ENCODE assay signal across 20 cellular contexts in the genomic region with DNA sequence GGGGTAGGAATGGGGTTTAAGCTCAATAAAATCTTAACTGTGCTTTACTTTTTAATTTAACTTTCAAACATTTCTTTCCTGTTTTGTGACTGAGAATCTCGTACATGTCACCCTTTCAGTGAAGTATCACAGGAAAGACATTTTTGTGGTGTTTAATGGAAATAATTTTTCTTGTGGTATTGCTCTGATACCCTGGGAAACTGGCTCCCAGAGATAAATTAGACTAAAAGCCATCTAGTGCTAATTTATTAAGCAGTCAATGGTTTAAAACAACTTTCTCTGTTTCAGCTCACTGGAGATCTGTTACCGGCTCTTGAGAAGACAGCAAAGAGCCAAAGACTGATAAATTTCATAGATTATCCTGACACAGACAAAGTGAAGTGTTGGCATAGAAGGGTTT.
"Had no signal": no experiment of that assay in that cellular context is flagged by ENCODE, and none has a peak within 500 bp of the region (broad histone marks: within the 10 kb centered on the region; RNA-seq: fewer than 3 reads in every experiment).

No MANE protein-coding gene starts in this region.

- H3K27me3 ChIP-seq: esophagus squamous epithelium, pancreas, stomach had no signal

- H3K4me1 Mint-ChIP-seq: natural killer cell had no signal

- H3K9me3 ChIP-seq: esophagus squamous epithelium, pancreas, stomach, thoracic aorta had no signal

- ATAC-seq: effector memory CD8-positive, alpha-beta T cell; natural killer cell; pancreas; right cardiac atrium had no signal

- H3K4me1 ChIP-seq: pancreas had no signal

- H3K9me3 Mint-ChIP-seq: dendritic cell treated with granulocyte-macrophage colony-stimulating factor and Interleukin-4, amounts not matched to agents 40 ng/mL and 50 ng/mL, for 4 days; mesothelial cell of epicardium; type B pancreatic cell had no signal

- H3K27ac Mint-ChIP-seq: dendritic cell treated with granulocyte-macrophage colony-stimulating factor and Interleukin-4, amounts not matched to agents 40 ng/mL and 50 ng/mL, for 4 days; effector memory CD8-positive, alpha-beta T cell; mesothelial cell of epicardium; natural killer cell; progenitor cell of endocrine pancreas; type B pancreatic cell had no signal

- H3K4me3 Mint-ChIP-seq: dendritic cell treated with granulocyte-macrophage colony-stimulating factor and Interleukin-4, amounts not matched to agents 40 ng/mL and 50 ng/mL, for 4 days; effector memory CD8-positive, alpha-beta T cell; mesothelial cell of epicardium; natural killer cell; type B pancreatic cell had no signal

- H3K4me3 ChIP-seq: esophagus squamous epithelium, pancreas, stomach, thoracic aorta had no signal

- H3K36me3 Mint-ChIP-seq: mesothelial cell of epicardium, natural killer cell, type B pancreatic cell had no signal

- H3K27me3 Mint-ChIP-seq: dendritic cell treated with granulocyte-macrophage colony-stimulating factor and Interleukin-4, amounts not matched to agents 40 ng/mL and 50 ng/mL, for 4 days; effector memory CD8-positive, alpha-beta T cell; progenitor cell of endocrine pancreas; type B pancreatic cell had no signal

- DNase-seq: effector memory CD8-positive, alpha-beta T cell; esophagus squamous epithelium; foreskin melanocyte; head of caudate nucleus; hippocampal formation; kidney glomerular epithelial cell; natural killer cell; occipital lobe; pancreas; right cardiac atrium; small intestine; stimulated activated CD4-positive, alpha-beta T cell treated with anti-CD3 and anti-CD28 coated beads, Interleukin-12 subunit alpha, Interleukin-12 subunit beta, amount 100 ng/mL, for 4 hours; stimulated activated naive CD4-positive, alpha-beta T cell; stomach; substantia nigra had no signal

- H3K27ac ChIP-seq: esophagus squamous epithelium, pancreas, stomach, thoracic aorta had no signal

- H3K36me3 ChIP-seq: esophagus squamous epithelium, pancreas, stomach, thoracic aorta had no signal
